8 cellular contexts compared by ENCODE assay signal in genomic region chrX:109472939-109473713, GRCh38. TPM values are rescaled to one million over a fixed set of nuclear protein-coding genes. Genes with fewer than 3 reads are reported as not detected.
A peak's percentile ranks its signal among the peaks of the same experiment; 100 is the strongest.
DNase-seq lines count a peak whose midpoint lies in the region; ATAC-seq and TF ChIP-seq lines count a peak whose summit lies in the region.

No MANE protein-coding gene starts in this region.

- H3K36me3 Mint-ChIP-seq in activated T-helper 17 cell treated with anti-CD3 and anti-CD28 coated beads, Interleukin-2, amount 50 U/mL, for 72 hours (ENCODE audit: low read depth), result no peaks in the 10 kb centered on the region

- TF ChIP-seq CTCF in GM06990 (IDR thresholded peaks at IDR 0.05; ENCODE audit: insufficient read depth, low read length, poor library complexity, severe bottlenecking), result peak; percentile 41
- TF ChIP-seq CTCF in kidney epithelial cell (IDR thresholded peaks at IDR 0.05; ENCODE audit: insufficient read depth, low read length, poor library complexity, severe bottlenecking), result peak; percentile 28

- in situ Hi-C loops in G401 (cut with HindIII; ENCODE audit: low sequenced_read_pairs), result no loop called here

- H3K27ac Mint-ChIP-seq in activated T-helper 17 cell treated with anti-CD3 and anti-CD28 coated beads, Interleukin-2, amount 50 U/mL, for 72 hours, result no peak overlapping the region

- H3K9me3 Mint-ChIP-seq in activated T-helper 17 cell treated with anti-CD3 and anti-CD28 coated beads, Interleukin-2, amount 50 U/mL, for 72 hours, result no peaks in the 10 kb centered on the region

- H3K4me3 ChIP-seq in GM06990 (replicated peaks; ENCODE audit: low read depth, low read length), result no peak overlapping the region
- H3K4me3 ChIP-seq in kidney epithelial cell (ENCODE audit: low read depth, low read length), result no peak overlapping the region

- H3K27me3 ChIP-seq in GM06990 (replicated peaks; ENCODE audit: control insufficient read depth, insufficient read depth, low read length) (no peaks in the 10 kb centered on the region), kidney epithelial cell (ENCODE audit: control insufficient read depth, insufficient read depth, low read length) (peaks cover 2% of the 10 kb centered on the region)

- TF ChIP-seq POLR2A in GM18505 (IDR thresholded peaks at IDR 0.05; ENCODE audit: borderline replicate concordance, extremely low read depth, insufficient read depth, insufficient read length), result no peak

- DNase-seq in GM06990 (ENCODE audit: extremely low read depth, insufficient read length) (no peak), HT1080 (ENCODE audit: low read depth) (peak; percentile 52), kidney epithelial cell (ENCODE audit: low read depth) (peak; percentile 32), G401 (ENCODE audit: low spot score) (no peak), NCI-H2081 treated with DMSO at 0.1 percent for 48 hours (lab: John Stamatoyannopoulos, UW) (no peak)

- no peak overlapping the region for H3K4me3 Mint-ChIP-seq in activated T-helper 17 cell treated with anti-CD3 and anti-CD28 coated beads, Interleukin-2, amount 50 U/mL, for 72 hours

- no peaks in the 10 kb centered on the region for H3K4me1 Mint-ChIP-seq in activated T-helper 17 cell treated with anti-CD3 and anti-CD28 coated beads, Interleukin-2, amount 50 U/mL, for 72 hours

- ATAC-seq in activated T-helper 17 cell treated with anti-CD3 and anti-CD28 coated beads, Interleukin-2, amount 50 U/mL, for 72 hours (replicated peaks), result peak; percentile 83
- ATAC-seq in HG03095 (IDR thresholded peaks at IDR 0.05; ENCODE audit: unreplicated experiment) (no peak), GM18505 (IDR thresholded peaks at IDR 0.05; ENCODE audit: unreplicated experiment) (no peak)

- H3K27me3 Mint-ChIP-seq in activated T-helper 17 cell treated with anti-CD3 and anti-CD28 coated beads, Interleukin-2, amount 50 U/mL, for 72 hours, result peaks cover 7% of the 10 kb centered on the region

- no peaks in the 10 kb centered on the region for H3K36me3 ChIP-seq in GM06990 (ENCODE audit: control insufficient read depth, insufficient read depth, low read length)
- H3K36me3 ChIP-seq in kidney epithelial cell (ENCODE audit: control insufficient read depth, insufficient read depth, low read length), result no peaks in the 10 kb centered on the region

RNA-seq across cellular contexts. Expression of gene GUCY2F, which starts 8.8 kb away (rescaled TPM):
- total RNA-seq in HT1080 (2014; rRNA removed; shearing (Covaris generic)), result 0.03 TPM in 1 of 2 replicates, not detected in the other
- not detected in 2 replicates for polyA plus RNA-seq in HT1080 (2015; cell fraction: cytosol; rRNA removed)
- polyA plus RNA-seq in HT1080 (2015; cell fraction: nucleus; rRNA removed), result 0.03 and 0.04 TPM in 2 replicates
- not detected for total RNA-seq in activated T-helper 17 cell treated with anti-CD3 and anti-CD28 coated beads, Interleukin-2, amount 50 U/mL, for 72 hours
- total RNA-seq in kidney epithelial cell, result not detected in 2 replicates
- total RNA-seq in G401 (2014; rRNA removed; shearing (Covaris generic)), result not detected in 2 replicates

Comparison
In these comparisons a context has a peak if more than half of its experiments do, and no peak if none do; other contexts are left out.
1. DNase-seq: peak in HT1080 (single experiment) and kidney epithelial cell (single experiment); none in GM06990 (single experiment), G401 (single experiment) and NCI-H2081 treated with DMSO at 0.1 percent for 48 hours (single experiment).